11 cellular contexts compared by ENCODE assay signal in genomic region chr11:2445948-2446551, GRCh38. TPM values are rescaled to one million over a fixed set of nuclear protein-coding genes. Genes with fewer than 3 reads are reported as not detected.
A peak's percentile ranks its signal among the peaks of the same experiment; 100 is the strongest.
DNase-seq lines count a peak whose midpoint lies in the region; ATAC-seq lines count a peak whose summit lies in the region.
"Had no signal": no experiment of that assay in that cellular context is flagged by ENCODE, and none has a peak within 500 bp of the region (broad histone marks: within the 10 kb centered on the region; RNA-seq: fewer than 3 reads in every experiment).

No MANE protein-coding gene starts in this region.

- no peaks in the 10 kb centered on the region for H3K36me3 Mint-ChIP-seq in activated T-helper 17 cell treated with anti-CD3 and anti-CD28 coated beads, Interleukin-2, amount 50 U/mL, for 72 hours (ENCODE audit: low read depth)

- no peaks in the 10 kb centered on the region for H3K36me3 ChIP-seq in thymus (ENCODE audit: control insufficient read depth, insufficient read depth)

- no peaks in the 10 kb centered on the region for H3K9me3 ChIP-seq in thymus (ENCODE audit: control insufficient read depth)

- peaks cover 15% of the 10 kb centered on the region for H3K27me3 ChIP-seq in thymus (ENCODE audit: control insufficient read depth, insufficient read depth)

- whole genome bisulfite sequencing in thymus = 79% methylated on average over 16 of the region's 16 CpGs

- H3K9me3 Mint-ChIP-seq in activated T-helper 17 cell treated with anti-CD3 and anti-CD28 coated beads, Interleukin-2, amount 50 U/mL, for 72 hours = no peaks in the 10 kb centered on the region

- H3K4me1 Mint-ChIP-seq in activated T-helper 17 cell treated with anti-CD3 and anti-CD28 coated beads, Interleukin-2, amount 50 U/mL, for 72 hours = peaks cover 15% of the 10 kb centered on the region

- no peak for ATAC-seq in activated T-helper 17 cell treated with anti-CD3 and anti-CD28 coated beads, Interleukin-2, amount 50 U/mL, for 72 hours (replicated peaks)
- no peak for ATAC-seq in GM19395 (IDR thresholded peaks at IDR 0.05; ENCODE audit: unreplicated experiment)
- ATAC-seq in HG03571 (IDR thresholded peaks at IDR 0.05; ENCODE audit: unreplicated experiment) = no peak

- H3K27me3 Mint-ChIP-seq in activated T-helper 17 cell treated with anti-CD3 and anti-CD28 coated beads, Interleukin-2, amount 50 U/mL, for 72 hours = no peaks in the 10 kb centered on the region

- no peak overlapping the region for H3K27ac ChIP-seq in thymus (ENCODE audit: low read depth)

- H3K4me3 ChIP-seq in thymus (ENCODE audit: low read length) = peak overlapping the region; percentile 53

- DNase-seq in activated CD4-positive, alpha-beta T cell treated with anti-CD3 and anti-CD28 coated beads for 48 hours = peak; percentile 38
- no peak for DNase-seq in activated CD4-positive, alpha-beta T cell treated with anti-CD3 and anti-CD28 coated beads for 1 hour
- peak; percentile 18 for DNase-seq in left kidney (ENCODE audit: low read depth, low spot score)
- no peak for DNase-seq in activated CD4-positive, CD25-positive, alpha-beta regulatory T cell treated with anti-CD3 and anti-CD28 coated beads, Interleukin-2, amount 50 U/mL, for 72 hours
- DNase-seq: cerebellar nuclear complex, NCI-H524 had no signal

- H3K27ac Mint-ChIP-seq in activated T-helper 17 cell treated with anti-CD3 and anti-CD28 coated beads, Interleukin-2, amount 50 U/mL, for 72 hours = no peak overlapping the region

- peaks cover 18% of the 10 kb centered on the region for H3K4me1 ChIP-seq in thymus (ENCODE audit: control insufficient read depth, insufficient read depth, low read length)

- H3K4me3 Mint-ChIP-seq in activated T-helper 17 cell treated with anti-CD3 and anti-CD28 coated beads, Interleukin-2, amount 50 U/mL, for 72 hours = peak overlapping the region; percentile 91

RNA-seq across cellular contexts. Expression of gene KCNQ1, which starts 1.2 kb away (rescaled TPM):
- total RNA-seq in activated T-helper 17 cell treated with anti-CD3 and anti-CD28 coated beads, Interleukin-2, amount 50 U/mL, for 72 hours = 1 to 10 TPM; 7.0 to 9.7 TPM
- 3.7 TPM for polyA plus RNA-seq in thymus

RNA-seq across cellular contexts. Expression of gene TRPM5, which starts 1.7 kb away (rescaled TPM):
- not detected for total RNA-seq in activated T-helper 17 cell treated with anti-CD3 and anti-CD28 coated beads, Interleukin-2, amount 50 U/mL, for 72 hours
- polyA plus RNA-seq in thymus = 0.55 TPM
- total RNA-seq: osteocyte had no signal

RNA-seq across cellular contexts. Expression of gene TSSC4, which starts 45.5 kb away (rescaled TPM):
- 10 to 100 TPM; 19.7 to 58.7 TPM for total RNA-seq in activated T-helper 17 cell treated with anti-CD3 and anti-CD28 coated beads, Interleukin-2, amount 50 U/mL, for 72 hours
- polyA plus RNA-seq in thymus = 62.0 TPM

Comparison
In these comparisons a context has a peak if more than half of its experiments do, and no peak if none do; other contexts are left out.
1. DNase-seq: peak in activated CD4-positive, alpha-beta T cell treated with anti-CD3 and anti-CD28 coated beads for 48 hours (single experiment) and left kidney (single experiment); none in activated CD4-positive, alpha-beta T cell treated with anti-CD3 and anti-CD28 coated beads for 1 hour (single experiment) and activated CD4-positive, CD25-positive, alpha-beta regulatory T cell treated with anti-CD3 and anti-CD28 coated beads, Interleukin-2, amount 50 U/mL, for 72 hours (single experiment).